ENCODE assay signal across 9 cellular contexts in genomic region chr9:131238402-131239021, GRCh38. TPM values are rescaled to one million over a fixed set of nuclear protein-coding genes. Genes with fewer than 3 reads are reported as not detected.
DNase-seq lines count a peak whose midpoint lies in the region; ATAC-seq and TF ChIP-seq lines count a peak whose summit lies in the region.
"Had no signal": no experiment of that assay in that cellular context is flagged by ENCODE, and none has a peak within 500 bp of the region (broad histone marks: within the 10 kb centered on the region; RNA-seq: fewer than 3 reads in every experiment).

No MANE protein-coding gene starts in this region.

- ATAC-seq in GM18873 (IDR thresholded peaks at IDR 0.05; ENCODE audit: low FRiP score, unreplicated experiment) (peak; percentile 18), HG02970 (IDR thresholded peaks at IDR 0.05; ENCODE audit: low FRiP score, unreplicated experiment) (peak; percentile 13), HG03442 (IDR thresholded peaks at IDR 0.05; ENCODE audit: unreplicated experiment) (no peak)
- ATAC-seq in activated CD8-positive, alpha-beta T cell treated with anti-CD3 and anti-CD28 coated beads, Interleukin-2, amount 10 ng/mL, durations not matched to agents 7 days and 5 days: peak; percentile 47

- H3K9me3 ChIP-seq in iPS-20b (ENCODE audit: insufficient read depth, low read depth, low read length) (no peaks in the 10 kb centered on the region), vagina (no peaks in the 10 kb centered on the region)

- intact Hi-C loops in vagina (cut with DNase I): no loop called here

- POLR2A ChIA-PET in activated CD8-positive, alpha-beta T cell treated with anti-CD3 and anti-CD28 coated beads, Interleukin-2, amount 10 ng/mL, durations not matched to agents 7 days and 5 days (lab: Charles Lee): interaction anchor here (0.7 to 5.3 kb wide), 11 partner anchors 9 to 113 kb away, joined by 3 to 54 read pairs (median 5); partner anchors contain the start of genes FAM78A and NUP214

- H3K27ac Mint-ChIP-seq in activated CD8-positive, alpha-beta T cell treated with anti-CD3 and anti-CD28 coated beads, Interleukin-2, amount 10 ng/mL, durations not matched to agents 7 days and 5 days: peak overlapping the region; percentile 96
- H3K27ac Mint-ChIP-seq in stimulated activated naive CD8-positive, alpha-beta T cell treated with anti-CD3 and anti-CD28 coated beads, Interleukin-15, Interleukin-2, amounts not matched to agents 100 ng/mL and 50 ng/mL, for 24 hours: peak overlapping the region; percentile 98

- H3K27me3 Mint-ChIP-seq in activated CD8-positive, alpha-beta T cell treated with anti-CD3 and anti-CD28 coated beads, Interleukin-2, amount 10 ng/mL, durations not matched to agents 7 days and 5 days (ENCODE audit: low read depth): no peaks in the 10 kb centered on the region
- no peaks in the 10 kb centered on the region for H3K27me3 Mint-ChIP-seq in stimulated activated naive CD8-positive, alpha-beta T cell treated with anti-CD3 and anti-CD28 coated beads, Interleukin-15, Interleukin-2, amounts not matched to agents 100 ng/mL and 50 ng/mL, for 24 hours

- no peak overlapping the region for H3K27ac ChIP-seq in iPS-20b (ENCODE audit: low read length)
- H3K27ac ChIP-seq in vagina: no peak overlapping the region
- H3K27ac ChIP-seq: PC-9 had no signal

- no peaks in the 10 kb centered on the region for H3K9me3 Mint-ChIP-seq in activated CD8-positive, alpha-beta T cell treated with anti-CD3 and anti-CD28 coated beads, Interleukin-2, amount 10 ng/mL, durations not matched to agents 7 days and 5 days (ENCODE audit: insufficient read depth)
- H3K9me3 Mint-ChIP-seq in stimulated activated naive CD8-positive, alpha-beta T cell treated with anti-CD3 and anti-CD28 coated beads, Interleukin-15, Interleukin-2, amounts not matched to agents 100 ng/mL and 50 ng/mL, for 24 hours: peaks cover 4% of the 10 kb centered on the region

- H3K36me3 ChIP-seq in iPS-20b (ENCODE audit: insufficient read depth, low read depth, low read length) (peaks cover 16% of the 10 kb centered on the region), vagina (peaks cover 0 to 15% of the 10 kb centered on the region in 2 donors)

- H3K4me1 ChIP-seq in iPS-20b (ENCODE audit: insufficient read depth, low read length) (peaks cover 14% of the 10 kb centered on the region), vagina (peaks cover 13% of the 10 kb centered on the region)

- peak overlapping the region; percentile 70 for H3K4me3 Mint-ChIP-seq in activated CD8-positive, alpha-beta T cell treated with anti-CD3 and anti-CD28 coated beads, Interleukin-2, amount 10 ng/mL, durations not matched to agents 7 days and 5 days
- H3K4me3 Mint-ChIP-seq in stimulated activated naive CD8-positive, alpha-beta T cell treated with anti-CD3 and anti-CD28 coated beads, Interleukin-15, Interleukin-2, amounts not matched to agents 100 ng/mL and 50 ng/mL, for 24 hours: peak overlapping the region; percentile 80

- no peak for TF ChIP-seq POLR2A in vagina (IDR thresholded peaks at IDR 0.05)

- no peaks in the 10 kb centered on the region for H3K27me3 ChIP-seq in iPS-20b (ENCODE audit: insufficient read depth, low read length)
- H3K27me3 ChIP-seq in vagina: no peaks in the 10 kb centered on the region

- peaks cover 49% of the 10 kb centered on the region for H3K4me1 Mint-ChIP-seq in activated CD8-positive, alpha-beta T cell treated with anti-CD3 and anti-CD28 coated beads, Interleukin-2, amount 10 ng/mL, durations not matched to agents 7 days and 5 days (ENCODE audit: low read depth)
- H3K4me1 Mint-ChIP-seq in stimulated activated naive CD8-positive, alpha-beta T cell treated with anti-CD3 and anti-CD28 coated beads, Interleukin-15, Interleukin-2, amounts not matched to agents 100 ng/mL and 50 ng/mL, for 24 hours (ENCODE audit: low read depth): peaks cover 44% of the 10 kb centered on the region

- peaks cover 22% of the 10 kb centered on the region for H3K36me3 Mint-ChIP-seq in activated CD8-positive, alpha-beta T cell treated with anti-CD3 and anti-CD28 coated beads, Interleukin-2, amount 10 ng/mL, durations not matched to agents 7 days and 5 days (ENCODE audit: low read depth)
- peaks cover 22% of the 10 kb centered on the region for H3K36me3 Mint-ChIP-seq in stimulated activated naive CD8-positive, alpha-beta T cell treated with anti-CD3 and anti-CD28 coated beads, Interleukin-15, Interleukin-2, amounts not matched to agents 100 ng/mL and 50 ng/mL, for 24 hours (ENCODE audit: low read depth)

- CTCF ChIA-PET in activated CD8-positive, alpha-beta T cell treated with anti-CD3 and anti-CD28 coated beads, Interleukin-2, amount 10 ng/mL, durations not matched to agents 7 days and 5 days (lab: Charles Lee): interaction anchor here (1.0 to 2.1 kb wide), 5 partner anchors 9 to 98 kb away, joined by 3 to 12 read pairs (median 5); no protein-coding TSS in a partner anchor

- H3K9ac ChIP-seq in iPS-20b (ENCODE audit: low read depth, low read length): peak overlapping the region; percentile 52

- no peak for TF ChIP-seq CTCF in vagina (IDR thresholded peaks at IDR 0.05)

- DNase-seq in activated CD8-positive, alpha-beta T cell treated with anti-CD3 and anti-CD28 coated beads, Interleukin-2, amount 10 ng/mL, durations not matched to agents 7 days and 5 days: no peak
- no peak for DNase-seq in NCI-H446 (lab: John Stamatoyannopoulos, UW)
- DNase-seq in vagina (ENCODE audit: extremely low spot score in 2 of 2): no peak

- H3K4me3 ChIP-seq in iPS-20b (ENCODE audit: low read length) (no peak overlapping the region), vagina (no peak overlapping the region)
- H3K4me3 ChIP-seq: PC-9 had no signal

RNA-seq across cellular contexts. Expression of gene FAM78A, which starts 37.8 kb away (rescaled TPM):
- total RNA-seq in activated CD8-positive, alpha-beta T cell treated with anti-CD3 and anti-CD28 coated beads, Interleukin-2, amount 10 ng/mL, durations not matched to agents 7 days and 5 days: 100 to 1,000 TPM in 1 of 2 experiments, 10 to 100 TPM in 1; 99.2 to 101 TPM
- total RNA-seq in vagina: 2.5 TPM

RNA-seq across cellular contexts. Expression of gene PLPP7, which starts 51.0 kb away (rescaled TPM):
- under 1 TPM in 1 of 2 experiments, not detected in 1; 0.21 TPM for total RNA-seq in activated CD8-positive, alpha-beta T cell treated with anti-CD3 and anti-CD28 coated beads, Interleukin-2, amount 10 ng/mL, durations not matched to agents 7 days and 5 days
- 11.8 TPM for total RNA-seq in vagina
- total RNA-seq: PC-9 had no signal

Comparison
In these comparisons a context has a peak if more than half of its experiments do, and no peak if none do; other contexts are left out.
1. RNA of gene FAM78A, which starts 37.8 kb away (total RNA-seq): 99.2 to 101 TPM in activated CD8-positive, alpha-beta T cell treated with anti-CD3 and anti-CD28 coated beads, Interleukin-2, amount 10 ng/mL, durations not matched to agents 7 days and 5 days; 2.5 TPM in vagina (single experiment); every median in the first group is over 10 times any median in the second.
2. RNA of gene PLPP7, which starts 51.0 kb away (total RNA-seq): 11.8 TPM in vagina (single experiment); 0.21 TPM in activated CD8-positive, alpha-beta T cell treated with anti-CD3 and anti-CD28 coated beads, Interleukin-2, amount 10 ng/mL, durations not matched to agents 7 days and 5 days; every median in the first group is over 10 times any median in the second.